In genomic region chr16:59126486-59126885, GRCh38 we compare ENCODE assay signal across 1 cellular context.
TF ChIP-seq lines count a peak whose summit lies in the region.

No MANE protein-coding gene starts in this region.

TF ChIP-seq in HepG2, 621 proteins besides CTCF, POLR2A, EP300 and RAD21 (continued from another document):
- TF ChIP-seq, protein P1, sequence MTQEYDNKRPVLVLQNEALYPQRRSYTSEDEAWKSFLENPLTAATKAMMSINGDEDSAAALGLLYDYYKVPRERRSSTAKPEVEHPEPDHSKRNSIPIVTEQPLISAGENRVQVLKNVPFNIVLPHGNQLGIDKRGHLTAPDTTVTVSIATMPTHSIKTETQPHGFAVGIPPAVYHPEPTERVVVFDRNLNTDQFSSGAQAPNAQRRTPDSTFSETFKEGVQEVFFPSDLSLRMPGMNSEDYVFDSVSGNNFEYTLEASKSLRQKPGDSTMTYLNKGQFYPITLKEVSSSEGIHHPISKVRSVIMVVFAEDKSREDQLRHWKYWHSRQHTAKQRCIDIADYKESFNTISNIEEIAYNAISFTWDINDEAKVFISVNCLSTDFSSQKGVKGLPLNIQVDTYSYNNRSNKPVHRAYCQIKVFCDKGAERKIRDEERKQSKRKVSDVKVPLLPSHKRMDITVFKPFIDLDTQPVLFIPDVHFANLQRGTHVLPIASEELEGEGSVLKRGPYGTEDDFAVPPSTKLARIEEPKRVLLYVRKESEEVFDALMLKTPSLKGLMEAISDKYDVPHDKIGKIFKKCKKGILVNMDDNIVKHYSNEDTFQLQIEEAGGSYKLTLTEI (CRISPR knock-in tag; conservative IDR thresholded peaks at IDR 0.05), result no peak
